In genomic region chr17:12546983-12547382, GRCh38 we compare ENCODE assay signal across 14 cellular contexts.
"Had no signal": no experiment of that assay in that cellular context is flagged by ENCODE, and none has a peak within 500 bp of the region (broad histone marks: within the 10 kb centered on the region; RNA-seq: fewer than 3 reads in every experiment).

No MANE protein-coding gene starts in this region.

- H3K9me3 Mint-ChIP-seq: nephron; stimulated activated memory B cell treated with anti-CD40 and anti-IgM and Interleukin-4, amounts not matched to agents 10 μg/mL and 1 μg/mL and 100 μg/mL, for 72 hours had no signal

- H3K4me3 Mint-ChIP-seq: naive B cell; nephron; stimulated activated memory B cell treated with anti-CD40 and anti-IgM and Interleukin-4, amounts not matched to agents 10 μg/mL and 1 μg/mL and 100 μg/mL, for 72 hours; stimulated activated naive CD8-positive, alpha-beta T cell treated with anti-CD3 and anti-CD28 coated beads, Interleukin-15, Interleukin-2, amounts not matched to agents 100 ng/mL and 50 ng/mL, for 24 hours had no signal

- H3K4me1 Mint-ChIP-seq: naive B cell; stimulated activated memory B cell treated with anti-CD40 and anti-IgM and Interleukin-4, amounts not matched to agents 10 μg/mL and 1 μg/mL and 100 μg/mL, for 72 hours had no signal

- H3K27me3 Mint-ChIP-seq: stimulated activated memory B cell treated with anti-CD40 and anti-IgM and Interleukin-4, amounts not matched to agents 10 μg/mL and 1 μg/mL and 100 μg/mL, for 72 hours; stimulated activated naive CD8-positive, alpha-beta T cell treated with anti-CD3 and anti-CD28 coated beads, Interleukin-15, Interleukin-2, amounts not matched to agents 100 ng/mL and 50 ng/mL, for 24 hours had no signal

- H3K27ac Mint-ChIP-seq: naive B cell; stimulated activated memory B cell treated with anti-CD40 and anti-IgM and Interleukin-4, amounts not matched to agents 10 μg/mL and 1 μg/mL and 100 μg/mL, for 72 hours; stimulated activated naive CD8-positive, alpha-beta T cell treated with anti-CD3 and anti-CD28 coated beads, Interleukin-15, Interleukin-2, amounts not matched to agents 100 ng/mL and 50 ng/mL, for 24 hours had no signal

- DNase-seq: effector memory CD4-positive, alpha-beta T cell; kidney; left cardiac atrium; mesendoderm; naive B cell; occipital lobe; right lobe of liver; stimulated activated CD4-positive, alpha-beta T cell treated with anti-CD3 and anti-CD28 coated beads, Interleukin-4, amount 100 ng/mL, for 1 hour; tibial artery; upper lobe of left lung; uterus had no signal

- H3K36me3 Mint-ChIP-seq: naive B cell; stimulated activated memory B cell treated with anti-CD40 and anti-IgM and Interleukin-4, amounts not matched to agents 10 μg/mL and 1 μg/mL and 100 μg/mL, for 72 hours had no signal
